In genomic region chr19:4012092-4012974, GRCh38 we compare ENCODE assay signal across 14 cellular contexts. TPM values are rescaled to one million over a fixed set of nuclear protein-coding genes. Genes with fewer than 3 reads are reported as not detected.
DNase-seq lines count a peak whose midpoint lies in the region; ATAC-seq, FAIRE-seq and TF ChIP-seq lines count a peak whose summit lies in the region.
"Had no signal": no experiment of that assay in that cellular context is flagged by ENCODE, and none has a peak within 500 bp of the region (broad histone marks: within the 10 kb centered on the region; RNA-seq: fewer than 3 reads in every experiment).

No MANE protein-coding gene starts in this region.

- no peaks in the 10 kb centered on the region for H3K9me3 Mint-ChIP-seq in immature natural killer cell
- H3K9me3 Mint-ChIP-seq: activated naive CD4-positive, alpha-beta T cell treated with anti-CD3 and anti-CD28 coated beads for 36 hours had no signal

- TF ChIP-seq POLR2A in GM12892 (IDR thresholded peaks at IDR 0.05; ENCODE audit: low read depth, low read length): no peak

- H3K9ac ChIP-seq in endocrine pancreas (ENCODE audit: control insufficient read depth, insufficient read depth, low read length): peak overlapping the region; percentile 57

- peaks cover 3% of the 10 kb centered on the region for H3K36me3 ChIP-seq in H7 (replicated peaks; ENCODE audit: control insufficient read depth, insufficient read depth, low read length)
- no peaks in the 10 kb centered on the region for H3K36me3 ChIP-seq in endocrine pancreas (ENCODE audit: control insufficient read depth, insufficient read depth, low read length)
- H3K36me3 ChIP-seq in pancreas: peaks cover 0 to 9% (median 2%) of the 10 kb centered on the region in 3 donors

- H3K4me1 ChIP-seq in endocrine pancreas (ENCODE audit: control insufficient read depth, insufficient read depth, low read length): peaks cover 4% of the 10 kb centered on the region
- H3K4me1 ChIP-seq in pancreas: peaks cover 31 to 69% (median 63%) of the 10 kb centered on the region in 3 donors

- no peaks in the 10 kb centered on the region for H3K36me3 Mint-ChIP-seq in immature natural killer cell

- WGBS in pancreas, 2 donors: 29 to 38% methylated on average over 27 of the region's 27 CpGs

- no peak overlapping the region for H3K4me3 Mint-ChIP-seq in immature natural killer cell
- H3K4me3 Mint-ChIP-seq: activated naive CD4-positive, alpha-beta T cell treated with anti-CD3 and anti-CD28 coated beads for 36 hours had no signal

- H3K9me3 ChIP-seq in endocrine pancreas (ENCODE audit: control insufficient read depth, low read length): no peaks in the 10 kb centered on the region
- no peaks in the 10 kb centered on the region for H3K9me3 ChIP-seq in pancreas
- H3K9me3 ChIP-seq: BLaER1 treated with 17β-estradiol and CSF1 and Interleukin-3, amounts not matched to agents 10 nM and 100 nM; suprapubic skin had no signal

- no peak overlapping the region for H3K27ac Mint-ChIP-seq in immature natural killer cell
- H3K27ac Mint-ChIP-seq: activated naive CD4-positive, alpha-beta T cell treated with anti-CD3 and anti-CD28 coated beads for 36 hours had no signal

- no peak overlapping the region for H3K4me3 ChIP-seq in H7 (ENCODE audit: insufficient read depth, low read depth, low read length)
- no peak overlapping the region for H3K4me3 ChIP-seq in endocrine pancreas (ENCODE audit: control insufficient read depth, insufficient read depth, low read length)
- no peak overlapping the region for H3K4me3 ChIP-seq in pancreas
- H3K4me3 ChIP-seq: BLaER1 treated with 17β-estradiol and CSF1 and Interleukin-3, amounts not matched to agents 10 nM and 100 nM; suprapubic skin had no signal

- H3K27me3 ChIP-seq in H7 (ENCODE audit: control insufficient read depth, insufficient read depth, low read length): no peaks in the 10 kb centered on the region
- H3K27me3 ChIP-seq in endocrine pancreas (ENCODE audit: control insufficient read depth, insufficient read depth, low read length): no peaks in the 10 kb centered on the region
- no peaks in the 10 kb centered on the region for H3K27me3 ChIP-seq in pancreas
- H3K27me3 ChIP-seq: BLaER1 treated with 17β-estradiol and CSF1 and Interleukin-3, amounts not matched to agents 10 nM and 100 nM; suprapubic skin had no signal

- peaks cover 16 to 30% of the 10 kb centered on the region in 2 donors for H3K4me1 Mint-ChIP-seq in immature natural killer cell

- intact Hi-C loops in pancreas (cut with DNase I): no loop called here

- no peak for TF ChIP-seq CTCF in pancreas (IDR thresholded peaks at IDR 0.05)

- FAIRE-seq in pancreas (lab: Jason Lieb, UNC) (no peak), GM12892 (lab: Jason Lieb, UNC) (no peak)
- FAIRE-seq: colon, G401.6 had no signal

- ATAC-seq in pancreas: peak; percentile 41 to 64 (median 54)
- no peak for ATAC-seq in GM18870 (IDR thresholded peaks at IDR 0.05; ENCODE audit: unreplicated experiment)

- H3K27ac ChIP-seq in pancreas: peak overlapping the region; percentile 23 to 82 (median 61)
- H3K27ac ChIP-seq: BLaER1 treated with 17β-estradiol and CSF1 and Interleukin-3, amounts not matched to agents 10 nM and 100 nM; suprapubic skin had no signal

- peak; percentile 39 for DNase-seq in H7
- peak; percentile 25 for DNase-seq in NCI-H345 treated with DMSO at 0.1 percent for 48 hours (lab: John Stamatoyannopoulos, UW; ENCODE audit: unreplicated experiment)
- peak; percentile 69 to 83 (median 76) for DNase-seq in pancreas
- DNase-seq in activated CD4-positive, CD25-positive, alpha-beta regulatory T cell treated with anti-CD3 and anti-CD28 coated beads, Interleukin-2, amount 50 U/mL, for 72 hours: no peak
- no peak for DNase-seq in GM12892 (ENCODE audit: insufficient read length)
- no peak for DNase-seq in immature natural killer cell
- DNase-seq: activated naive CD4-positive, alpha-beta T cell treated with anti-CD3 and anti-CD28 coated beads for 36 hours; NCI-H524 had no signal

- peaks cover 7 to 22% (median 8%) of the 10 kb centered on the region in 3 donors for H3K27me3 Mint-ChIP-seq in immature natural killer cell (ENCODE audit: low read depth in 3 of 3)

RNA-seq across cellular contexts. Expression of gene PIAS4, which starts 4.8 kb away (rescaled TPM):
- total RNA-seq in H7 (2014; rRNA removed; shearing (Covaris generic)): 47.9 and 54.4 TPM in 2 replicates
- total RNA-seq in pancreas: 10 to 100 TPM; 13.4 to 25.3 (median 16.1) TPM
- polyA plus RNA-seq in pancreas: 10 to 100 TPM; 12.8 to 14.8 TPM
- polyA plus RNA-seq in GM12892 (2012; ENCODE audit: missing spikeins): 11.3 TPM
- 1 to 10 TPM; 6.1 to 8.5 (median 7.3) TPM for polyA plus RNA-seq in immature natural killer cell

RNA-seq across cellular contexts. Expression of gene EEF2, which starts 27.1 kb away (rescaled TPM):
- 2,968 and 3,290 TPM in 2 replicates for total RNA-seq in H7 (2014; rRNA removed; shearing (Covaris generic))
- 1,000 to 10,000 TPM; 2,199 to 4,238 (median 2,879) TPM for total RNA-seq in pancreas
- polyA plus RNA-seq in pancreas (1,000 to 10,000 TPM in 1 of 2 donors, 100 to 1,000 TPM in 1; 545 to 1,088 TPM), immature natural killer cell (100 to 1,000 TPM; 167 to 381 (median 325) TPM)
- 1,369 TPM for polyA plus RNA-seq in GM12892 (2012; ENCODE audit: missing spikeins)

RNA-seq across cellular contexts. Expression of gene DAPK3, which starts 41.4 kb away (rescaled TPM):
- total RNA-seq in H7 (2014; rRNA removed; shearing (Covaris generic)): 124 and 131 TPM in 2 replicates
- 10 to 100 TPM; 20.6 to 40.1 (median 27.4) TPM for total RNA-seq in pancreas
- polyA plus RNA-seq in pancreas (10 to 100 TPM; 50.6 to 61.4 TPM), immature natural killer cell (10 to 100 TPM; 28.3 to 45.3 (median 29.6) TPM)
- polyA plus RNA-seq in GM12892 (2012; ENCODE audit: missing spikeins): 16.8 TPM

RNA-seq across cellular contexts. Expression of gene ZBTB7A, which starts 54.4 kb away (rescaled TPM):
- 18.3 and 20.8 TPM in 2 replicates for total RNA-seq in H7 (2014; rRNA removed; shearing (Covaris generic))
- 10 to 100 TPM; 10.9 to 25.0 (median 15.6) TPM for total RNA-seq in pancreas
- 1 to 10 TPM; 6.1 to 9.3 TPM for polyA plus RNA-seq in pancreas
- 3.1 TPM for polyA plus RNA-seq in GM12892 (2012; ENCODE audit: missing spikeins)
- 10 to 100 TPM; 10.2 to 62.3 (median 29.0) TPM for polyA plus RNA-seq in immature natural killer cell

Comparison
In these comparisons a context has a peak if more than half of its experiments do, and no peak if none do; other contexts are left out.
1. DNase-seq: peak in H7 (single experiment), NCI-H345 treated with DMSO at 0.1 percent for 48 hours (single experiment) and pancreas (6 of 6); none in activated CD4-positive, CD25-positive, alpha-beta regulatory T cell treated with anti-CD3 and anti-CD28 coated beads, Interleukin-2, amount 50 U/mL, for 72 hours (single experiment), GM12892 (single experiment) and immature natural killer cell (0 of 3).